Comparison of ENCODE assay signal across 26 cellular contexts in the genomic region with DNA sequence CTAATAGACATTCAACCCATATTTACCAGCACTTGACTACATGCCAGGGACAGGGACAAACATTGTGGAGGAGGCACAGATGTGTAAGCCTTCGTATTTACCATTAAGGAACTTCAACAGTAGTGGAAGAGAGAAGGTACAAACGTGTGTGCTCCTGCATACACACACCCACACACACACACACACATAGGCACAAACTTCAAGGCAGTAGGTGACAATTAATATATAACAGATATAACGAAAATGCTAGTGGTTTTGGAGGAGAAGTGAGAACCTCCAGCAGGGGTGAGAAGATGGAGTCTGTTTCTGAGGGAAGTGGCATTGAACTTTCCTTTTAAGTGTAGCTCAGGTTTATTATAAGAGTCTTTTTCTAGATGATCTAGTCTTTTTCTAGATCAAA.
DNase-seq lines count a peak whose midpoint lies in the region; ATAC-seq lines count a peak whose summit lies in the region.
"Had no signal": no experiment of that assay in that cellular context is flagged by ENCODE, and none has a peak within 500 bp of the region (broad histone marks: within the 10 kb centered on the region; RNA-seq: fewer than 3 reads in every experiment).

No MANE protein-coding gene starts in this region.

- ATAC-seq in GM21447 (IDR thresholded peaks at IDR 0.05; ENCODE audit: unreplicated experiment) (peak; percentile 35), HG03457 (IDR thresholded peaks at IDR 0.05; ENCODE audit: unreplicated experiment) (peak; percentile 46)
- ATAC-seq in activated CD8-positive, alpha-beta T cell treated with anti-CD3 and anti-CD28 coated beads, Interleukin-2, amount 10 ng/mL, durations not matched to agents 7 days and 5 days: no peak
- ATAC-seq: lower lobe of right lung, Panc1 had no signal

- no peak overlapping the region for H3K27ac Mint-ChIP-seq in activated CD8-positive, alpha-beta T cell treated with anti-CD3 and anti-CD28 coated beads, Interleukin-2, amount 10 ng/mL, durations not matched to agents 7 days and 5 days
- H3K27ac Mint-ChIP-seq: activated naive CD8-positive, alpha-beta T cell treated with anti-CD3 and anti-CD28 coated beads for 36 hours; activated T-helper 2 cell treated with anti-CD3 and anti-CD28 coated beads, Interferon-gamma antibody, Interleukin-2, Interleukin-4, amounts not matched to agents 10 μg/mL and 5 μg/mL and 100 μg/mL, durations not matched to agents 14 hours and 24 hours and 36 hours had no signal

- H3K4me3 Mint-ChIP-seq in activated CD8-positive, alpha-beta T cell treated with anti-CD3 and anti-CD28 coated beads, Interleukin-2, amount 10 ng/mL, durations not matched to agents 7 days and 5 days: no peak overlapping the region
- H3K4me3 Mint-ChIP-seq: activated naive CD8-positive, alpha-beta T cell treated with anti-CD3 and anti-CD28 coated beads for 36 hours had no signal

- no peaks in the 10 kb centered on the region for H3K36me3 Mint-ChIP-seq in activated CD8-positive, alpha-beta T cell treated with anti-CD3 and anti-CD28 coated beads, Interleukin-2, amount 10 ng/mL, durations not matched to agents 7 days and 5 days (ENCODE audit: low read depth)
- H3K36me3 Mint-ChIP-seq: activated naive CD8-positive, alpha-beta T cell treated with anti-CD3 and anti-CD28 coated beads for 36 hours had no signal

- peak; percentile 26 for DNase-seq in NCI-H2107 treated with DMSO at 0.1 percent for 48 hours (lab: John Stamatoyannopoulos, UW; ENCODE audit: unreplicated experiment)
- no peak for DNase-seq in NCI-H2107 (lab: John Stamatoyannopoulos, UW)
- DNase-seq in activated CD8-positive, alpha-beta T cell treated with anti-CD3 and anti-CD28 coated beads, Interleukin-2, amount 10 ng/mL, durations not matched to agents 7 days and 5 days: no peak
- DNase-seq in NOMO-1 treated with dmso at 0.1 percent for 144 hours (lab: John Stamatoyannopoulos, UW; ENCODE audit: unreplicated experiment): no peak
- no peak for DNase-seq in NCI-H1417 treated with DMSO at 0.1 percent for 48 hours (lab: John Stamatoyannopoulos, UW)
- no peak for DNase-seq in stimulated activated CD8-positive, alpha-beta memory T cell treated with anti-CD3 and anti-CD28 coated beads, Interleukin-4, amount 100 ng/mL, for 48 hours
- DNase-seq: activated CD4-positive, alpha-beta T cell treated with anti-CD3 and anti-CD28 coated beads, Interleukin-2, amount 50 U/mL, for 1 hour; activated CD8-positive, alpha-beta memory T cell treated with anti-CD3 and anti-CD28 coated beads, Interleukin-2, amount 50 U/mL, for 4 hours; activated naive CD8-positive, alpha-beta T cell treated with anti-CD3 and anti-CD28 coated beads for 36 hours; effector CD4-positive, alpha-beta T cell; erythroblast; foreskin melanocyte; GOT3; hypothalamus; islet precursor cell; lower lobe of right lung; NCI-H1436 treated with DMSO at 0.1 percent for 48 hours; NCI-H2227 treated with DMSO at 0.1 percent for 48 hours; NCI-H82; stimulated activated CD4-positive, alpha-beta T cell treated with anti-CD3 and anti-CD28 coated beads, Interleukin-4, amount 100 ng/mL, for 1 hour; T-helper 1 cell; upper lobe of left lung had no signal

- H3K27me3 Mint-ChIP-seq in activated CD8-positive, alpha-beta T cell treated with anti-CD3 and anti-CD28 coated beads, Interleukin-2, amount 10 ng/mL, durations not matched to agents 7 days and 5 days (ENCODE audit: low read depth): peaks cover 23% of the 10 kb centered on the region

- POLR2A ChIA-PET in activated CD8-positive, alpha-beta T cell treated with anti-CD3 and anti-CD28 coated beads, Interleukin-2, amount 10 ng/mL, durations not matched to agents 7 days and 5 days (lab: Charles Lee): no interaction called here

- CTCF ChIA-PET in activated CD8-positive, alpha-beta T cell treated with anti-CD3 and anti-CD28 coated beads, Interleukin-2, amount 10 ng/mL, durations not matched to agents 7 days and 5 days (lab: Charles Lee): interaction anchor here (1.0 kb wide), 1 partner anchor 11 kb away, joined by 4 read pairs; no protein-coding TSS in a partner anchor

- peaks cover 8% of the 10 kb centered on the region for H3K4me1 Mint-ChIP-seq in activated CD8-positive, alpha-beta T cell treated with anti-CD3 and anti-CD28 coated beads, Interleukin-2, amount 10 ng/mL, durations not matched to agents 7 days and 5 days (ENCODE audit: low read depth)

- no peaks in the 10 kb centered on the region for H3K9me3 Mint-ChIP-seq in activated CD8-positive, alpha-beta T cell treated with anti-CD3 and anti-CD28 coated beads, Interleukin-2, amount 10 ng/mL, durations not matched to agents 7 days and 5 days (ENCODE audit: insufficient read depth)
- H3K9me3 Mint-ChIP-seq: activated T-helper 2 cell treated with anti-CD3 and anti-CD28 coated beads, Interferon-gamma antibody, Interleukin-2, Interleukin-4, amounts not matched to agents 10 μg/mL and 5 μg/mL and 100 μg/mL, durations not matched to agents 14 hours and 24 hours and 36 hours had no signal
